In genomic region chr6:113317870-113318269, GRCh38 we compare ENCODE assay signal across 18 cellular contexts.
DNase-seq lines count a peak whose midpoint lies in the region; ATAC-seq, FAIRE-seq and TF ChIP-seq lines count a peak whose summit lies in the region.
"Had no signal": no experiment of that assay in that cellular context is flagged by ENCODE, and none has a peak within 500 bp of the region (broad histone marks: within the 10 kb centered on the region; RNA-seq: fewer than 3 reads in every experiment).

No MANE protein-coding gene starts in this region.

- no peak for ATAC-seq in GM21367 (IDR thresholded peaks at IDR 0.05; ENCODE audit: unreplicated experiment)
- no peak for ATAC-seq in HG03159 (IDR thresholded peaks at IDR 0.05; ENCODE audit: unreplicated experiment)
- ATAC-seq: activated naive CD4-positive, alpha-beta T cell treated with anti-CD3 and anti-CD28 coated beads, Interleukin-2, amount 50 U/mL, for 72 hours; naive thymus-derived CD8-positive, alpha-beta T cell; Right ventricle myocardium inferior; T-cell had no signal

- H3K4me1 ChIP-seq in thyroid gland: no peaks in the 10 kb centered on the region
- H3K4me1 ChIP-seq: spleen had no signal

- no peaks in the 10 kb centered on the region for H3K27me3 ChIP-seq in thyroid gland
- H3K27me3 ChIP-seq: spleen had no signal

- peaks cover 39% of the 10 kb centered on the region for H3K4me1 Mint-ChIP-seq in glutamatergic neuron (ENCODE audit: low read depth, unreplicated experiment)
- H3K4me1 Mint-ChIP-seq: naive thymus-derived CD8-positive, alpha-beta T cell; T-cell had no signal

- peak overlapping the region; percentile 79 for H3K4me3 Mint-ChIP-seq in glutamatergic neuron (ENCODE audit: unreplicated experiment)
- H3K4me3 Mint-ChIP-seq: HFFc6; naive thymus-derived CD8-positive, alpha-beta T cell; T-cell had no signal

- peak overlapping the region; percentile 94 for H3K27ac Mint-ChIP-seq in glutamatergic neuron (ENCODE audit: unreplicated experiment)
- H3K27ac Mint-ChIP-seq: activated naive CD4-positive, alpha-beta T cell treated with anti-CD3 and anti-CD28 coated beads, Interleukin-2, amount 50 U/mL, for 72 hours; HFFc6; naive thymus-derived CD8-positive, alpha-beta T cell; T-cell had no signal

- no peak overlapping the region for H3K4me3 ChIP-seq in thyroid gland (replicated peaks in 1 of 3)
- H3K4me3 ChIP-seq: spleen had no signal

- no peak for FAIRE-seq in D721Med (lab: Jason Lieb, UNC)
- FAIRE-seq: urothelium cell line had no signal

- intact Hi-C loops in thyroid gland (cut with DNase I): no loop called here

- no peaks in the 10 kb centered on the region for H3K36me3 ChIP-seq in thyroid gland
- H3K36me3 ChIP-seq: spleen had no signal

- TF ChIP-seq CTCF in glutamatergic neuron (IDR thresholded peaks at IDR 0.05; ENCODE audit: partially characterized antibody, unreplicated experiment) (no peak), D721Med (IDR thresholded peaks at IDR 0.05; ENCODE audit: insufficient read depth, missing control alignments) (no peak), thyroid gland (IDR thresholded peaks at IDR 0.05) (no peak)

- no peaks in the 10 kb centered on the region for H3K36me3 Mint-ChIP-seq in glutamatergic neuron (ENCODE audit: unreplicated experiment)
- H3K36me3 Mint-ChIP-seq: naive thymus-derived CD8-positive, alpha-beta T cell; T-cell had no signal

- no peaks in the 10 kb centered on the region for H3K27me3 Mint-ChIP-seq in glutamatergic neuron (ENCODE audit: unreplicated experiment)
- H3K27me3 Mint-ChIP-seq: T-cell had no signal

- WGBS in thyroid gland, 2 donors: 80 to 82% methylated on average over 7 of the region's 7 CpGs

- H3K9me3 ChIP-seq in thyroid gland: no peaks in the 10 kb centered on the region
- H3K9me3 ChIP-seq: spleen had no signal

- no peak for TF ChIP-seq POLR2A in thyroid gland (IDR thresholded peaks at IDR 0.05)

- peaks cover 6% of the 10 kb centered on the region for H3K9me3 Mint-ChIP-seq in glutamatergic neuron (ENCODE audit: unreplicated experiment)
- H3K9me3 Mint-ChIP-seq: HFFc6, T-cell had no signal

- H3K27ac ChIP-seq in thyroid gland: no peak overlapping the region
- H3K27ac ChIP-seq: spleen had no signal

- DNase-seq in NCI-H146 (lab: John Stamatoyannopoulos, UW) (peak; percentile 90), NCI-H748 treated with DMSO at 0.1 percent for 48 hours (lab: John Stamatoyannopoulos, UW) (peak; percentile 80), glutamatergic neuron (peak; percentile 44), retina (peak; percentile 77), D721Med (ENCODE audit: insufficient read length, low spot score) (no peak), thyroid gland (no peak)
- DNase-seq: HFFc6; naive thymus-derived CD8-positive, alpha-beta T cell; NCI-H526 treated with DMSO at 0.1 percent for 48 hours; OCI-M1; spleen; stimulated activated CD8-positive, alpha-beta memory T cell treated with anti-CD3 and anti-CD28 coated beads, Interleukin-4, amount 100 ng/mL, for 48 hours; T-cell had no signal

Comparison
In these comparisons a context has a peak if more than half of its experiments do, and no peak if none do; other contexts are left out.
1. DNase-seq: peak in NCI-H146 (single experiment), NCI-H748 treated with DMSO at 0.1 percent for 48 hours (single experiment), glutamatergic neuron (single experiment) and retina (single experiment); none in D721Med (single experiment) and thyroid gland (0 of 2).